Comparison of ENCODE assay signal across 14 cellular contexts in genomic region chr11:116175707-116176106, GRCh38.
"Had no signal": no experiment of that assay in that cellular context is flagged by ENCODE, and none has a peak within 500 bp of the region (broad histone marks: within the 10 kb centered on the region; RNA-seq: fewer than 3 reads in every experiment).

No MANE protein-coding gene starts in this region.

- DNase-seq: activated CD8-positive, alpha-beta T cell treated with anti-CD3 and anti-CD28 coated beads for 36 hours; activated naive CD4-positive, alpha-beta T cell treated with anti-CD3 and anti-CD28 coated beads, Interleukin-2, amount 50 U/mL, for 16 hours; left colon; midbrain; spleen; stimulated activated CD4-positive, alpha-beta T cell treated with anti-CD3 and anti-CD28 coated beads, Interleukin-2, amount 100 ng/mL, for 24 hours; stimulated activated naive CD4-positive, alpha-beta T cell; substantia nigra; transverse colon had no signal

- H3K9me3 Mint-ChIP-seq: activated CD8-positive, alpha-beta T cell treated with anti-CD3 and anti-CD28 coated beads for 36 hours; activated T-helper 17 cell treated with anti-CD3 and anti-CD28 coated beads, Interleukin-2, amount 50 U/mL, for 72 hours; central memory CD8-positive, alpha-beta T cell had no signal

- H3K4me3 Mint-ChIP-seq: activated CD8-positive, alpha-beta T cell treated with anti-CD3 and anti-CD28 coated beads for 36 hours; activated T-helper 17 cell treated with anti-CD3 and anti-CD28 coated beads, Interleukin-2, amount 50 U/mL, for 72 hours; central memory CD8-positive, alpha-beta T cell had no signal

- ATAC-seq: activated CD8-positive, alpha-beta T cell treated with anti-CD3 and anti-CD28 coated beads for 36 hours; activated T-helper 17 cell treated with anti-CD3 and anti-CD28 coated beads, Interleukin-2, amount 50 U/mL, for 72 hours; esophagus mucosa; left colon; sciatic nerve had no signal

- H3K27ac Mint-ChIP-seq: activated CD8-positive, alpha-beta T cell treated with anti-CD3 and anti-CD28 coated beads for 36 hours; activated T-helper 17 cell treated with anti-CD3 and anti-CD28 coated beads, Interleukin-2, amount 50 U/mL, for 72 hours; progenitor cell of endocrine pancreas had no signal

- H3K4me1 Mint-ChIP-seq: activated T-helper 17 cell treated with anti-CD3 and anti-CD28 coated beads, Interleukin-2, amount 50 U/mL, for 72 hours; central memory CD8-positive, alpha-beta T cell had no signal
